In the genomic region with DNA sequence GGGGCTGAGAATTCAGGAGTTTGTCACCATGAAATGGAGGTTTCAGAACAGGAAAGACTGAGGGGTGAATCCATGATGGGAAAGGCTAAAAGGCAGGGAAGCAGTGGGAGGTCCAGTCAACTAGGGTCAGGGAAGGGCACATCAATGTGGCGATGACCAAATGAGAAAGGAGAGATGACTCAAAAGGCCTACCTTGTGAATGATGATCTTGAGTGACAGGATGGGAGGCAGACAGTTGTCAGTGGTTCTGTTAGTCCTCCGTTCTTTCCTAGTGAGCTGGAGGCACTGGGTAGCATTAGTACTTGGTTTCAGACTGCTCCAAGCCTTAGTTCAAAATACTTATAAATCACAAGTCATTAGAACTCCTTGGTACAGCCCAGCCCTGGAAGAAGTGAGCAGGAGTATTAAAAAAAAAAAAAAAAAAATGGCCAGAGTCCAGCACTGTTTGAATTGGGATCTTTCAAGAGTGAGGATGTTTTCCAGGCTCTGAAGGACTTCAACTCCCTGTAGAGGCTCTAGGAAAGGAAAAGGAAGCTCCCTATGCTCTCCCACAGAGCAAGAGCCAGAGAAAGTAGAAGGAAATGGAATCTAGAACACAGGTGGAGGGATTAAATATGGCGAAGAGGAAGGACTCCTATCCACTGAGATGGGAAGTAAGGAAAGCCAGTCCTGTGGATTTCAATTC, we compare ENCODE assay signal across 28 cellular contexts. TPM values are rescaled to one million over a fixed set of nuclear protein-coding genes. Genes with fewer than 3 reads are reported as not detected.
DNase-seq lines count a peak whose midpoint lies in the region; ATAC-seq, FAIRE-seq and TF ChIP-seq lines count a peak whose summit lies in the region.
"Had no signal": no experiment of that assay in that cellular context is flagged by ENCODE, and none has a peak within 500 bp of the region (broad histone marks: within the 10 kb centered on the region; RNA-seq: fewer than 3 reads in every experiment).

No MANE protein-coding gene starts in this region.

- no peak overlapping the region for H4K91ac ChIP-seq in neuronal stem cell (ENCODE audit: low read depth, low read length, poor library complexity)

- intact Hi-C loops in CD8-positive, alpha-beta T cell (cut with DNase I, micrococcal nuclease) = no loop called here
- intact Hi-C loops in heart left ventricle (cut with DNase I) (no loop called here), pancreas (cut with DNase I) (no loop called here)

- no peaks in the 10 kb centered on the region for H3K27me3 ChIP-seq in CD8-positive, alpha-beta T cell (ENCODE audit: insufficient read depth, low read length)
- no peaks in the 10 kb centered on the region for H3K27me3 ChIP-seq in heart left ventricle
- H3K27me3 ChIP-seq in pancreas = no peaks in the 10 kb centered on the region
- H3K27me3 ChIP-seq in neuronal stem cell (ENCODE audit: control insufficient read depth in 3 of 3, insufficient read depth in 3 of 3, low read depth in 1 of 3, low read length in 3 of 3) = no peaks in the 10 kb centered on the region
- H3K27me3 ChIP-seq: adrenal gland had no signal

- H3K36me3 ChIP-seq in CD8-positive, alpha-beta T cell (ENCODE audit: insufficient read depth, low read length) = no peaks in the 10 kb centered on the region
- H3K36me3 ChIP-seq in heart left ventricle (no peaks in the 10 kb centered on the region), pancreas (no peaks in the 10 kb centered on the region), neuronal stem cell (replicated peaks in 1 of 2; ENCODE audit: control insufficient read depth in 2 of 2, insufficient read depth in 2 of 2, low read length in 2 of 2) (no peaks in the 10 kb centered on the region)
- H3K36me3 ChIP-seq: adrenal gland, brain microvascular endothelial cell, thoracic aorta had no signal

- no peaks in the 10 kb centered on the region for H3K36me3 Mint-ChIP-seq in CD8-positive, alpha-beta T cell
- H3K36me3 Mint-ChIP-seq: CD14-positive monocyte; natural killer cell; stimulated activated effector memory CD8-positive, alpha-beta T cell treated with anti-CD3 and anti-CD28 coated beads, Interleukin-12 subunit alpha, Interleukin-12 subunit beta, amount 100 ng/mL, for 72 hours had no signal

- H3K9ac ChIP-seq in neuronal stem cell (ENCODE audit: low read depth, low read length, poor library complexity) = no peak overlapping the region

- no peaks in the 10 kb centered on the region for H3K9me3 Mint-ChIP-seq in CD8-positive, alpha-beta T cell
- H3K9me3 Mint-ChIP-seq: activated T-helper 2 cell treated with anti-CD3 and anti-CD28 coated beads, Interferon-gamma antibody, Interleukin-2, Interleukin-4, amounts not matched to agents 10 μg/mL and 5 μg/mL and 100 μg/mL, durations not matched to agents 14 hours and 24 hours and 36 hours; endodermal cell; natural killer cell had no signal

- POLR2A ChIA-PET in CD8-positive, alpha-beta T cell (lab: Charles Lee) = interaction anchor here (1.6 kb wide), 1 partner anchor 19 kb away, joined by 5 read pairs; a partner anchor contains a TSS

- H3K27ac ChIP-seq in CD8-positive, alpha-beta T cell (ENCODE audit: low read depth, low read length) = no peak overlapping the region
- H3K27ac ChIP-seq in heart left ventricle = peak overlapping the region in 7 of 12 donors; percentile 11 to 74 (median 50)
- no peak overlapping the region for H3K27ac ChIP-seq in pancreas
- H3K27ac ChIP-seq in neuronal stem cell (replicated peaks; ENCODE audit: low read length) = no peak overlapping the region
- H3K27ac ChIP-seq: adrenal gland, brain microvascular endothelial cell, coronary artery, skin epidermis had no signal

- peak; percentile 20 for FAIRE-seq in pancreas (lab: Jason Lieb, UNC)
- FAIRE-seq: GM19239 had no signal

- no peaks in the 10 kb centered on the region for H3K27me3 Mint-ChIP-seq in CD8-positive, alpha-beta T cell (ENCODE audit: low read depth)
- H3K27me3 Mint-ChIP-seq: activated CD4-positive, alpha-beta T cell treated with anti-CD3 and anti-CD28 coated beads for 36 hours had no signal

- H2BK5ac ChIP-seq in neuronal stem cell (ENCODE audit: low read length) = no peak overlapping the region

- H3K23ac ChIP-seq in neuronal stem cell (ENCODE audit: low read depth, low read length, poor library complexity) = no peak overlapping the region

- TF ChIP-seq POLR2A in heart left ventricle (IDR thresholded peaks at IDR 0.05) = no peak

- no peak for TF ChIP-seq CTCF in CD8-positive, alpha-beta T cell (IDR thresholded peaks at IDR 0.05)
- no peak for TF ChIP-seq CTCF in heart left ventricle (IDR thresholded peaks at IDR 0.05)
- TF ChIP-seq CTCF in pancreas (IDR thresholded peaks at IDR 0.05) = no peak

- peak overlapping the region; percentile 75 for H3K27ac Mint-ChIP-seq in CD8-positive, alpha-beta T cell
- H3K27ac Mint-ChIP-seq: activated T-helper 2 cell treated with anti-CD3 and anti-CD28 coated beads, Interferon-gamma antibody, Interleukin-2, Interleukin-4, amounts not matched to agents 10 μg/mL and 5 μg/mL and 100 μg/mL, durations not matched to agents 14 hours and 24 hours and 36 hours; endodermal cell; stimulated activated effector memory CD8-positive, alpha-beta T cell treated with anti-CD3 and anti-CD28 coated beads, Interleukin-12 subunit alpha, Interleukin-12 subunit beta, amount 100 ng/mL, for 72 hours had no signal

- no peaks in the 10 kb centered on the region for H3K9me3 ChIP-seq in CD8-positive, alpha-beta T cell (ENCODE audit: low read length)
- H3K9me3 ChIP-seq in heart left ventricle (no peaks in the 10 kb centered on the region), pancreas (no peaks in the 10 kb centered on the region), neuronal stem cell (replicated peaks in 1 of 2; ENCODE audit: control insufficient read depth in 2 of 2, insufficient read depth in 1 of 2, low read depth in 1 of 2, low read length in 2 of 2) (no peaks in the 10 kb centered on the region)
- H3K9me3 ChIP-seq: adrenal gland, thoracic aorta had no signal

- CTCF ChIA-PET in CD8-positive, alpha-beta T cell (lab: Charles Lee) = no interaction called here

- H2AFZ ChIP-seq in neuronal stem cell (ENCODE audit: low read length) = no peak overlapping the region

- no peak overlapping the region for H4K8ac ChIP-seq in neuronal stem cell (ENCODE audit: low read depth, low read length)

- no peak overlapping the region for H3K4me2 ChIP-seq in neuronal stem cell (ENCODE audit: insufficient read depth, low read length, poor library complexity, severe bottlenecking)

- no peak overlapping the region for H3K4ac ChIP-seq in neuronal stem cell (ENCODE audit: low read length)

- no peak overlapping the region for H3K18ac ChIP-seq in neuronal stem cell (ENCODE audit: low read length)

- no peak overlapping the region for H2BK12ac ChIP-seq in neuronal stem cell (ENCODE audit: low read length)

- no peak overlapping the region for H3K14ac ChIP-seq in neuronal stem cell (ENCODE audit: low read length)

- H3K4me3 ChIP-seq in CD8-positive, alpha-beta T cell (ENCODE audit: low read depth, low read length) = no peak overlapping the region
- H3K4me3 ChIP-seq in heart left ventricle (no peak overlapping the region), pancreas (no peak overlapping the region), neuronal stem cell (ENCODE audit: low read length in 2 of 2) (no peak overlapping the region)
- H3K4me3 ChIP-seq: adrenal gland, coronary artery, skin epidermis, thoracic aorta had no signal

- WGBS in heart left ventricle, 4 donors = 46 to 84% (median 65%) methylated on average over 2 to 3 of the region's 3 CpGs
- WGBS in pancreas, 2 donors = 61 to 64% methylated on average over 3 of the region's 3 CpGs
- no CpG with 5 or more reads among the region's 3 CpGs for WGBS in neuronal stem cell (ENCODE audit: extremely low coverage in 2 of 2, insufficient read length in 2 of 2, insufficient replicate concordance in 1 of 2), 2 donors

- H3K4me3 Mint-ChIP-seq in CD8-positive, alpha-beta T cell = no peak overlapping the region
- H3K4me3 Mint-ChIP-seq: activated CD4-positive, alpha-beta T cell treated with anti-CD3 and anti-CD28 coated beads for 36 hours; CD14-positive monocyte; endodermal cell; natural killer cell; stimulated activated effector memory CD8-positive, alpha-beta T cell treated with anti-CD3 and anti-CD28 coated beads, Interleukin-12 subunit alpha, Interleukin-12 subunit beta, amount 100 ng/mL, for 72 hours had no signal

- H2BK120ac ChIP-seq in neuronal stem cell (ENCODE audit: low read depth, low read length) = no peak overlapping the region

- H3K79me1 ChIP-seq in neuronal stem cell (ENCODE audit: low read depth, low read length) = no peaks in the 10 kb centered on the region

- H2AK5ac ChIP-seq in neuronal stem cell (ENCODE audit: low read depth, low read length) = no peak overlapping the region

- no peak for ATAC-seq in CD8-positive, alpha-beta T cell
- peak in 2 of 4 donors; percentile 28 to 87 for ATAC-seq in heart left ventricle
- ATAC-seq in pancreas = no peak
- ATAC-seq in stimulated activated naive CD8-positive, alpha-beta T cell treated with anti-CD3 and anti-CD28 coated beads, Interleukin-15, Interleukin-2, amounts not matched to agents 100 U/mL and 50 U/mL, for 24 hours = no peak
- ATAC-seq: activated CD4-positive, alpha-beta T cell treated with anti-CD3 and anti-CD28 coated beads for 36 hours; natural killer cell; stimulated activated effector memory CD8-positive, alpha-beta T cell treated with anti-CD3 and anti-CD28 coated beads, Interleukin-12 subunit alpha, Interleukin-12 subunit beta, amount 100 ng/mL, for 72 hours had no signal

- H3K4me1 ChIP-seq in CD8-positive, alpha-beta T cell (ENCODE audit: insufficient read depth, low read length) = peaks cover 20% of the 10 kb centered on the region
- H3K4me1 ChIP-seq in heart left ventricle (peaks cover 0 to 20% (median 1%) of the 10 kb centered on the region in 12 donors), pancreas (no peaks in the 10 kb centered on the region), neuronal stem cell (ENCODE audit: control insufficient read depth in 2 of 2, insufficient read depth in 1 of 2, low read depth in 1 of 2, low read length in 2 of 2) (peaks cover 2% of the 10 kb centered on the region in 2 donors)
- H3K4me1 ChIP-seq: adrenal gland had no signal

- H3K4me1 Mint-ChIP-seq in CD8-positive, alpha-beta T cell (ENCODE audit: low read depth) = peaks cover 33% of the 10 kb centered on the region
- H3K4me1 Mint-ChIP-seq: endodermal cell had no signal

- no peak for DNase-seq in CD8-positive, alpha-beta T cell
- DNase-seq in LHCN-M2 (ENCODE audit: low read depth) (peak; percentile 34), heart left ventricle (no peak), pancreas (no peak), NCI-H226 (no peak), neuronal stem cell (ENCODE audit: low spot score) (no peak)
- no peak for DNase-seq in stimulated activated naive CD4-positive, alpha-beta T cell (lab: John Stamatoyannopoulos, UW)
- no peak for DNase-seq in stimulated activated naive CD8-positive, alpha-beta T cell treated with anti-CD3 and anti-CD28 coated beads, Interleukin-15, Interleukin-2, amounts not matched to agents 100 U/mL and 50 U/mL, for 24 hours
- DNase-seq: activated CD4-positive, alpha-beta T cell treated with anti-CD3 and anti-CD28 coated beads for 36 hours; adrenal gland; brain microvascular endothelial cell; DMS153; endodermal cell; mesenchymal stem cell; natural killer cell; NCI-H1105; NCI-H2029; posterior cingulate gyrus; SHP77; stimulated activated CD4-positive, alpha-beta T cell treated with anti-CD3 and anti-CD28 coated beads, Interleukin-2, amount 100 ng/mL, for 24 hours; SW 1271 had no signal

- H2BK15ac ChIP-seq in neuronal stem cell (ENCODE audit: low read length) = no peak overlapping the region

RNA-seq across cellular contexts. Expression of a gene that starts 8.3 kb away (rescaled TPM):
- total RNA-seq in CD8-positive, alpha-beta T cell = 10 to 100 TPM; 11.1 TPM
- total RNA-seq in LHCN-M2 (2014; rRNA removed) (2.4 and 2.6 TPM in 2 replicates), heart left ventricle (10 to 100 TPM in 6 of 9 donors, 1 to 10 TPM in 3; 5.5 to 19.6 (median 11.4) TPM), pancreas (1 to 10 TPM; 2.3 to 4.1 (median 3.3) TPM)
- polyA plus RNA-seq in LHCN-M2 (2012) = 0.56 TPM
- polyA plus RNA-seq in heart left ventricle (1 to 10 TPM; 3.6 to 6.6 TPM), pancreas (1 to 10 TPM; 4.0 to 4.8 TPM)
- 4.5 TPM for polyA plus RNA-seq in neuronal stem cell (2013, experiment 1 of 2)
- 4.4 TPM for polyA plus RNA-seq in neuronal stem cell (2013, experiment 2 of 2)

RNA-seq across cellular contexts. Expression of a gene that starts 19.2 kb away (rescaled TPM):
- total RNA-seq in CD8-positive, alpha-beta T cell = 10 to 100 TPM; 11.2 to 12.0 TPM
- total RNA-seq in LHCN-M2 (2014; rRNA removed) = 98.6 and 427 TPM in 2 replicates
- 145 TPM for polyA plus RNA-seq in LHCN-M2 (2012)
- 10 to 100 TPM; 31.0 to 58.0 (median 47.7) TPM for total RNA-seq in heart left ventricle
- polyA plus RNA-seq in heart left ventricle = 10 to 100 TPM; 56.8 to 70.9 TPM
- total RNA-seq in pancreas = 10 to 100 TPM; 10.6 to 24.5 (median 19.8) TPM
- 10 to 100 TPM; 33.6 to 33.8 TPM for polyA plus RNA-seq in pancreas
- 32.4 TPM for polyA plus RNA-seq in neuronal stem cell (2013, experiment 1 of 2)
- 31.0 TPM for polyA plus RNA-seq in neuronal stem cell (2013, experiment 2 of 2)

RNA-seq across cellular contexts. Expression of a gene that starts 44.7 kb away (rescaled TPM):
- total RNA-seq in CD8-positive, alpha-beta T cell = 10 to 100 TPM; 31.1 to 34.8 TPM
- total RNA-seq in LHCN-M2 (2014; rRNA removed) (22.1 and 36.1 TPM in 2 replicates), heart left ventricle (100 to 1,000 TPM in 2 of 9 donors, 10 to 100 TPM in 7; 48.7 to 169 (median 81.2) TPM), pancreas (10 to 100 TPM; 19.6 to 88.6 (median 24.6) TPM)
- 62.3 TPM for polyA plus RNA-seq in LHCN-M2 (2012)
- polyA plus RNA-seq in heart left ventricle (10 to 100 TPM; 38.5 to 39.5 TPM), pancreas (10 to 100 TPM; 21.0 to 33.0 TPM)
- polyA plus RNA-seq in neuronal stem cell (2013, experiment 1 of 2) = 47.2 TPM
- polyA plus RNA-seq in neuronal stem cell (2013, experiment 2 of 2) = 47.6 TPM

RNA-seq across cellular contexts. Expression of a gene that starts 51.9 kb away (rescaled TPM):
- total RNA-seq in CD8-positive, alpha-beta T cell = 100 to 1,000 TPM; 158 to 161 TPM
- total RNA-seq in LHCN-M2 (2014; rRNA removed) (99.9 and 120 TPM in 2 replicates), heart left ventricle (100 to 1,000 TPM in 4 of 9 donors, 10 to 100 TPM in 5; 42.3 to 153 (median 99.0) TPM), pancreas (10 to 100 TPM; 53.5 to 96.7 (median 75.6) TPM)
- polyA plus RNA-seq in LHCN-M2 (2012) = 450 TPM
- polyA plus RNA-seq in heart left ventricle (100 to 1,000 TPM in 1 of 2 donors, 10 to 100 TPM in 1; 50.8 to 155 TPM), pancreas (100 to 1,000 TPM; 116 TPM)
- 283 TPM for polyA plus RNA-seq in neuronal stem cell (2013, experiment 1 of 2)
- polyA plus RNA-seq in neuronal stem cell (2013, experiment 2 of 2) = 282 TPM

Comparison
In these comparisons a context has a peak if more than half of its experiments do, and no peak if none do; other contexts are left out.
1. H3K27ac ChIP-seq: peak in heart left ventricle (7 of 12); none in CD8-positive, alpha-beta T cell (single experiment), pancreas (0 of 4) and neuronal stem cell (single experiment).